ENCODE assay signal across 21 cellular contexts in genomic region chr17:67388986-67389385, GRCh38. TPM values are rescaled to one million over a fixed set of nuclear protein-coding genes. Genes with fewer than 3 reads are reported as not detected.
A peak's percentile ranks its signal among the peaks of the same experiment; 100 is the strongest.
DNase-seq lines count a peak whose midpoint lies in the region; ATAC-seq and TF ChIP-seq lines count a peak whose summit lies in the region.
"Had no signal": no experiment of that assay in that cellular context is flagged by ENCODE, and none has a peak within 500 bp of the region (broad histone marks: within the 10 kb centered on the region; RNA-seq: fewer than 3 reads in every experiment).

No MANE protein-coding gene starts in this region.

- 0 out of 22 replicates have a peak overlapping the region, but pooled peaks of 2 of the 11 experiments have one; percentile 11 to 42 for H3K27ac ChIP-seq in BLaER1 treated with 17β-estradiol and CSF1 and Interleukin-3, amounts not matched to agents 10 nM and 100 nM
- H3K27ac ChIP-seq in effector memory CD4-positive, alpha-beta T cell (ENCODE audit: insufficient read depth, low read length, poor library complexity, severe bottlenecking): peak overlapping the region; percentile 48
- H3K27ac ChIP-seq: 22Rv1, upper lobe of right lung had no signal

- DNase-seq in DMS 273 (lab: John Stamatoyannopoulos, UW; ENCODE audit: unreplicated experiment) (peak; percentile 53), DMS 273 treated with DMSO at 0.1 percent for 48 hours (lab: John Stamatoyannopoulos, UW) (no peak), Caco-2 (no peak)
- no peak for DNase-seq in activated CD8-positive, alpha-beta T cell treated with anti-CD3 and anti-CD28 coated beads for 36 hours
- no peak for DNase-seq in effector memory CD4-positive, alpha-beta T cell
- no peak for DNase-seq in activated CD4-positive, CD25-positive, alpha-beta regulatory T cell treated with anti-CD3 and anti-CD28 coated beads, Interleukin-2, amount 50 U/mL, for 72 hours
- DNase-seq: BE2C; HCEC 1CT; left cardiac atrium; NCI-H1417 treated with DMSO at 0.1 percent for 48 hours; NCI-H526; SHP77 treated with DMSO at 0.1 percent for 48 hours; stimulated activated CD4-positive, alpha-beta T cell treated with anti-CD3 and anti-CD28 coated beads, Interleukin-2, amount 100 ng/mL, for 24 hours; T-helper 2 cell; upper lobe of right lung had no signal

- H4K20me1 ChIP-seq in BLaER1 treated with 17β-estradiol and CSF1 and Interleukin-3, amounts not matched to agents 10 nM and 100 nM: peaks cover 0 to 8% (median 0%) of the 10 kb centered on the region in 11 experiments; a peak in 1 of 22 replicates

- peak overlapping the region in 7 of 11 experiments; percentile 8 to 84 (median 57); a peak in 10 of 22 replicates for H3K4me2 ChIP-seq in BLaER1 treated with 17β-estradiol and CSF1 and Interleukin-3, amounts not matched to agents 10 nM and 100 nM

- peak overlapping the region; percentile 36 for H3K27ac Mint-ChIP-seq in activated CD8-positive, alpha-beta T cell treated with anti-CD3 and anti-CD28 coated beads for 36 hours
- H3K27ac Mint-ChIP-seq in Caco-2 (ENCODE audit: unreplicated experiment): no peak overlapping the region
- H3K27ac Mint-ChIP-seq: progenitor cell of endocrine pancreas had no signal

- intact Hi-C loops in activated CD8-positive, alpha-beta T cell treated with anti-CD3 and anti-CD28 coated beads for 36 hours (cut with micrococcal nuclease): loop anchor here (5.0 kb wide), 1 partner anchor 33 kb away; no protein-coding TSS in a partner anchor
- intact Hi-C loops in Caco-2 (cut with micrococcal nuclease; ENCODE audit: unreplicated experiment): no loop called here

- CTCF ChIA-PET in activated CD8-positive, alpha-beta T cell treated with anti-CD3 and anti-CD28 coated beads for 36 hours (lab: Charles Lee): interaction anchor here (0.6 to 7.0 kb wide), 13 partner anchors 8 to 213 kb away, joined by 3 to 119 read pairs (median 7); partner anchors contain the start of gene PITPNC1
- CTCF ChIA-PET in Caco-2 (lab: Charles Lee): no interaction called here

- peaks cover 41 to 72% (median 53%) of the 10 kb centered on the region in 10 experiments for H3K4me1 ChIP-seq in BLaER1 treated with 17β-estradiol and CSF1 and Interleukin-3, amounts not matched to agents 10 nM and 100 nM
- H3K4me1 ChIP-seq in effector memory CD4-positive, alpha-beta T cell (ENCODE audit: control insufficient read depth, insufficient read depth, low read length, poor library complexity, severe bottlenecking): peaks cover 28% of the 10 kb centered on the region
- H3K4me1 ChIP-seq in Caco-2: no peaks in the 10 kb centered on the region
- H3K4me1 ChIP-seq: BE2C had no signal

- no TSS peak for BruUV-seq in Caco-2 (replicated peaks; lab: Mats Ljungman, UMichigan)

- H3K4me3 Mint-ChIP-seq in activated CD8-positive, alpha-beta T cell treated with anti-CD3 and anti-CD28 coated beads for 36 hours: no peak overlapping the region
- no peak overlapping the region for H3K4me3 Mint-ChIP-seq in Caco-2 (ENCODE audit: unreplicated experiment)
- H3K4me3 Mint-ChIP-seq: neural crest cell had no signal

- ATAC-seq in activated CD8-positive, alpha-beta T cell treated with anti-CD3 and anti-CD28 coated beads for 36 hours: no peak
- no peak for ATAC-seq in HG02973 (IDR thresholded peaks at IDR 0.05; ENCODE audit: unreplicated experiment)
- ATAC-seq: left cardiac atrium, upper lobe of right lung had no signal

- no peak overlapping the region for H3K4me3 ChIP-seq in BLaER1 treated with 17β-estradiol and CSF1 and Interleukin-3, amounts not matched to agents 10 nM and 100 nM
- H3K4me3 ChIP-seq in effector memory CD4-positive, alpha-beta T cell (ENCODE audit: insufficient read depth, low read depth, low read length, poor library complexity, severe bottlenecking): no peak overlapping the region
- H3K4me3 ChIP-seq in Caco-2 (ENCODE audit: low read depth, low read length): no peak overlapping the region
- H3K4me3 ChIP-seq: esophagus muscularis mucosa, upper lobe of right lung had no signal

- no peaks in the 10 kb centered on the region for H3K27me3 ChIP-seq in BLaER1 treated with 17β-estradiol and CSF1 and Interleukin-3, amounts not matched to agents 10 nM and 100 nM
- no peaks in the 10 kb centered on the region for H3K27me3 ChIP-seq in effector memory CD4-positive, alpha-beta T cell (replicated peaks; ENCODE audit: control insufficient read depth, insufficient read depth, low read length, poor library complexity, severe bottlenecking)
- no peaks in the 10 kb centered on the region for H3K27me3 ChIP-seq in Caco-2 (replicated peaks; ENCODE audit: control insufficient read depth, insufficient read depth, low read length)
- H3K27me3 ChIP-seq: BE2C, esophagus muscularis mucosa, upper lobe of right lung had no signal

- H3K27me3 Mint-ChIP-seq in activated CD8-positive, alpha-beta T cell treated with anti-CD3 and anti-CD28 coated beads for 36 hours: no peaks in the 10 kb centered on the region
- no peaks in the 10 kb centered on the region for H3K27me3 Mint-ChIP-seq in Caco-2 (ENCODE audit: insufficient read depth, unreplicated experiment)
- H3K27me3 Mint-ChIP-seq: progenitor cell of endocrine pancreas had no signal

- H3K36me3 ChIP-seq in BLaER1 treated with 17β-estradiol and CSF1 and Interleukin-3, amounts not matched to agents 10 nM and 100 nM: peaks cover 0 to 41% (median 10%) of the 10 kb centered on the region in 11 experiments; a peak in 16 of 22 replicates
- H3K36me3 ChIP-seq in effector memory CD4-positive, alpha-beta T cell (ENCODE audit: control insufficient read depth, insufficient read depth, low read length): peaks cover under 1% of the 10 kb centered on the region
- H3K36me3 ChIP-seq in Caco-2 (ENCODE audit: control insufficient read depth, insufficient read depth, low read length): no peaks in the 10 kb centered on the region
- H3K36me3 ChIP-seq: BE2C, upper lobe of right lung had no signal

- H3K9me3 Mint-ChIP-seq in activated CD8-positive, alpha-beta T cell treated with anti-CD3 and anti-CD28 coated beads for 36 hours: no peaks in the 10 kb centered on the region
- no peaks in the 10 kb centered on the region for H3K9me3 Mint-ChIP-seq in Caco-2 (ENCODE audit: unreplicated experiment)
- H3K9me3 Mint-ChIP-seq: neural crest cell had no signal

- no peak for TF ChIP-seq CTCF in activated CD8-positive, alpha-beta T cell treated with anti-CD3 and anti-CD28 coated beads for 36 hours (IDR thresholded peaks at IDR 0.05)
- TF ChIP-seq CTCF in Caco-2 (IDR thresholded peaks at IDR 0.05; ENCODE audit: insufficient read depth in 1 of 2, low read depth in 1 of 2, low read length in 1 of 2, severe bottlenecking in 1 of 2, unreplicated experiment in 1 of 2): no peak

- H3K9me3 ChIP-seq in BLaER1 treated with 17β-estradiol and CSF1 and Interleukin-3, amounts not matched to agents 10 nM and 100 nM (replicated peaks in 1 of 11): peaks cover 0 to 15% (median 9%) of the 10 kb centered on the region in 11 experiments; a peak in 15 of 22 replicates
- no peaks in the 10 kb centered on the region for H3K9me3 ChIP-seq in effector memory CD4-positive, alpha-beta T cell (ENCODE audit: control insufficient read depth, low read length)
- no peaks in the 10 kb centered on the region for H3K9me3 ChIP-seq in Caco-2
- H3K9me3 ChIP-seq: BE2C, esophagus muscularis mucosa, upper lobe of right lung had no signal

- no peak overlapping the region for H3K9ac ChIP-seq in BLaER1 treated with 17β-estradiol and CSF1 and Interleukin-3, amounts not matched to agents 10 nM and 100 nM

- H3K4me1 Mint-ChIP-seq in activated CD8-positive, alpha-beta T cell treated with anti-CD3 and anti-CD28 coated beads for 36 hours (ENCODE audit: low read depth): peaks cover 79% of the 10 kb centered on the region
- peaks cover 8% of the 10 kb centered on the region for H3K4me1 Mint-ChIP-seq in Caco-2 (ENCODE audit: low read depth, unreplicated experiment)

- H3K36me3 Mint-ChIP-seq in activated CD8-positive, alpha-beta T cell treated with anti-CD3 and anti-CD28 coated beads for 36 hours (ENCODE audit: low read depth): peaks cover 39% of the 10 kb centered on the region
- no peaks in the 10 kb centered on the region for H3K36me3 Mint-ChIP-seq in Caco-2 (ENCODE audit: insufficient read depth, unreplicated experiment)

- POLR2A ChIA-PET in activated CD8-positive, alpha-beta T cell treated with anti-CD3 and anti-CD28 coated beads for 36 hours (lab: Charles Lee): interaction anchor here (1.4 to 5.6 kb wide), 8 partner anchors 10 to 102 kb away, joined by 5 to 26 read pairs (median 11); no protein-coding TSS in a partner anchor
- POLR2A ChIA-PET in Caco-2 (lab: Charles Lee): no interaction called here

RNA-seq across cellular contexts. Expression of gene PITPNC1, which starts 11.9 kb away (rescaled TPM):
- total RNA-seq in activated CD8-positive, alpha-beta T cell treated with anti-CD3 and anti-CD28 coated beads for 36 hours: 10 to 100 TPM; 51.8 to 56.3 TPM
- 3.1 and 4.2 TPM in 2 replicates for total RNA-seq in Caco-2 (2022)

RNA-seq across cellular contexts. Expression of gene PSMD12, which starts 22.6 kb away (rescaled TPM):
- 10 to 100 TPM; 80.9 to 89.1 TPM for total RNA-seq in activated CD8-positive, alpha-beta T cell treated with anti-CD3 and anti-CD28 coated beads for 36 hours
- total RNA-seq in Caco-2 (2022): 84.4 and 94.0 TPM in 2 replicates

Comparison
In these comparisons a context has a peak if more than half of its experiments do, and no peak if none do; other contexts are left out.
1. RNA of gene PITPNC1, which starts 11.9 kb away (total RNA-seq): 51.8 to 56.3 TPM in activated CD8-positive, alpha-beta T cell treated with anti-CD3 and anti-CD28 coated beads for 36 hours; 3.1 to 4.2 TPM in Caco-2; every median in the first group is over 10 times any median in the second.